In genomic region chr3:31960793-31961431, GRCh38 we compare ENCODE assay signal across 9 cellular contexts. TPM values are rescaled to one million over a fixed set of nuclear protein-coding genes. Genes with fewer than 3 reads are reported as not detected.
DNase-seq lines count a peak whose midpoint lies in the region; ATAC-seq and TF ChIP-seq lines count a peak whose summit lies in the region.
"Had no signal": no experiment of that assay in that cellular context is flagged by ENCODE, and none has a peak within 500 bp of the region (broad histone marks: within the 10 kb centered on the region; RNA-seq: fewer than 3 reads in every experiment).

No MANE protein-coding gene starts in this region.

- no peak overlapping the region for H3K4me3 Mint-ChIP-seq in activated CD4-positive, alpha-beta T cell treated with anti-CD3 and anti-CD28 coated beads, Interleukin-2, amount 10 ng/mL, durations not matched to agents 7 days and 5 days
- H3K4me3 Mint-ChIP-seq: CD4-positive, CD25-positive, alpha-beta regulatory T cell had no signal

- no peaks in the 10 kb centered on the region for H3K36me3 Mint-ChIP-seq in activated CD4-positive, alpha-beta T cell treated with anti-CD3 and anti-CD28 coated beads, Interleukin-2, amount 10 ng/mL, durations not matched to agents 7 days and 5 days (ENCODE audit: low read depth)
- H3K36me3 Mint-ChIP-seq: CD4-positive, CD25-positive, alpha-beta regulatory T cell had no signal

- H3K9me3 ChIP-seq in heart left ventricle: peaks cover 0 to 4% (median under 1%) of the 10 kb centered on the region in 12 donors
- H3K9me3 ChIP-seq in uterus: no peaks in the 10 kb centered on the region

- ATAC-seq in heart left ventricle: peak in 1 of 4 donors; percentile 34
- ATAC-seq in Right ventricle myocardium inferior: no peak
- ATAC-seq in foreskin keratinocyte: peak; percentile 90

- peaks cover 0 to 45% (median 28%) of the 10 kb centered on the region in 12 donors for H3K4me1 ChIP-seq in heart left ventricle
- H3K4me1 ChIP-seq in foreskin keratinocyte: peaks cover 37% of the 10 kb centered on the region
- no peaks in the 10 kb centered on the region for H3K4me1 ChIP-seq in uterus

- POLR2A ChIA-PET in activated CD4-positive, alpha-beta T cell treated with anti-CD3 and anti-CD28 coated beads, Interleukin-2, amount 10 ng/mL, durations not matched to agents 7 days and 5 days (lab: Charles Lee): no interaction called here

- TF ChIP-seq POLR2A in heart left ventricle (IDR thresholded peaks at IDR 0.05): no peak
- no peak for TF ChIP-seq POLR2A in uterus (IDR thresholded peaks at IDR 0.05)

- H3K9me3 Mint-ChIP-seq in activated CD4-positive, alpha-beta T cell treated with anti-CD3 and anti-CD28 coated beads, Interleukin-2, amount 10 ng/mL, durations not matched to agents 7 days and 5 days: no peaks in the 10 kb centered on the region

- CTCF ChIA-PET in activated CD4-positive, alpha-beta T cell treated with anti-CD3 and anti-CD28 coated beads, Interleukin-2, amount 10 ng/mL, durations not matched to agents 7 days and 5 days (lab: Charles Lee): interaction anchor here (0.6 to 1.1 kb wide), 6 partner anchors 20 to 782 kb away, joined by 3 to 4 read pairs (median 3); no protein-coding TSS in a partner anchor

- H3K27me3 ChIP-seq in heart left ventricle (no peaks in the 10 kb centered on the region), foreskin keratinocyte (no peaks in the 10 kb centered on the region), uterus (no peaks in the 10 kb centered on the region)

- H3K4me1 Mint-ChIP-seq in activated CD4-positive, alpha-beta T cell treated with anti-CD3 and anti-CD28 coated beads, Interleukin-2, amount 10 ng/mL, durations not matched to agents 7 days and 5 days: peaks cover 14% of the 10 kb centered on the region

- TF ChIP-seq CTCF in heart left ventricle (IDR thresholded peaks at IDR 0.05): no peak
- no peak for TF ChIP-seq CTCF in foreskin keratinocyte (conservative IDR thresholded peaks at IDR 0.05)
- TF ChIP-seq CTCF in uterus (IDR thresholded peaks at IDR 0.05): no peak

- no peaks in the 10 kb centered on the region for H3K36me3 ChIP-seq in heart left ventricle
- no peaks in the 10 kb centered on the region for H3K36me3 ChIP-seq in uterus

- H3K27ac ChIP-seq in heart left ventricle (peak overlapping the region in 7 of 12 donors; percentile 74 to 83 (median 78)), foreskin keratinocyte (peak overlapping the region; percentile 41), uterus (peak overlapping the region; percentile 88 to 89)

- H3K27ac Mint-ChIP-seq in activated CD4-positive, alpha-beta T cell treated with anti-CD3 and anti-CD28 coated beads, Interleukin-2, amount 10 ng/mL, durations not matched to agents 7 days and 5 days: no peak overlapping the region

- no peak overlapping the region for H3K4me3 ChIP-seq in heart left ventricle
- no peak overlapping the region for H3K4me3 ChIP-seq in uterus

- WGBS in heart left ventricle, 4 donors: 55 to 67% (median 64%) methylated on average over 4 of the region's 4 CpGs

- peaks cover 5% of the 10 kb centered on the region for H3K27me3 Mint-ChIP-seq in activated CD4-positive, alpha-beta T cell treated with anti-CD3 and anti-CD28 coated beads, Interleukin-2, amount 10 ng/mL, durations not matched to agents 7 days and 5 days

- intact Hi-C loops in heart left ventricle (cut with DNase I): no loop called here
- intact Hi-C loops in Right ventricle myocardium inferior (cut with DNase I): no loop called here
- intact Hi-C loops in uterus (cut with DNase I; ENCODE audit: low total_unique reads): no loop called here

- no peak for DNase-seq in heart left ventricle
- no peak for DNase-seq in Right ventricle myocardium inferior (ENCODE audit: missing footprints)
- peak; percentile 83 for DNase-seq in NCI-H2171 treated with DMSO at 0.1 percent for 48 hours (lab: John Stamatoyannopoulos, UW)
- peak in 1 of 2 donors; percentile 72 for DNase-seq in foreskin keratinocyte
- DNase-seq in uterus: no peak
- DNase-seq in activated CD4-positive, alpha-beta T cell treated with anti-CD3 and anti-CD28 coated beads, Interleukin-2, amount 10 ng/mL, durations not matched to agents 7 days and 5 days: no peak
- DNase-seq in stimulated activated CD4-positive, alpha-beta T cell treated with anti-CD3 and anti-CD28 coated beads, Interleukin-12 subunit alpha, Interleukin-12 subunit beta, amount 100 ng/mL, for 4 hours: no peak
- no peak for DNase-seq in D341Med (ENCODE audit: low spot score)
- DNase-seq: CD4-positive, CD25-positive, alpha-beta regulatory T cell had no signal

RNA-seq across cellular contexts. Expression of gene OSBPL10, which starts 20.1 kb away (rescaled TPM):
- 10 to 100 TPM in 1 of 9 donors, 1 to 10 TPM in 8; 2.5 to 12.7 (median 5.5) TPM for total RNA-seq in heart left ventricle
- 1 to 10 TPM; 1.3 to 2.1 TPM for polyA plus RNA-seq in heart left ventricle
- 6.6 TPM for total RNA-seq in Right ventricle myocardium inferior
- 57.2 and 58.2 TPM in 2 replicates for total RNA-seq in foreskin keratinocyte
- 18.2 and 20.1 TPM in 2 replicates for polyA plus RNA-seq in foreskin keratinocyte
- 10 to 100 TPM; 30.0 to 49.7 (median 43.7) TPM for total RNA-seq in uterus
- total RNA-seq in activated CD4-positive, alpha-beta T cell treated with anti-CD3 and anti-CD28 coated beads, Interleukin-2, amount 10 ng/mL, durations not matched to agents 7 days and 5 days: 1 to 10 TPM in 1 of 2 experiments, under 1 TPM in 1; 0.89 to 1.1 TPM

RNA-seq across cellular contexts. Expression of gene ZNF860, which starts 20.6 kb away (rescaled TPM):
- total RNA-seq in heart left ventricle (under 1 TPM in 5 of 9 donors, not detected in 4; 0.12 to 0.53 (median 0.23) TPM), Right ventricle myocardium inferior (0.27 TPM), foreskin keratinocyte (7.9 and 9.4 TPM in 2 replicates), uterus (1 to 10 TPM in 3 of 4 donors, under 1 TPM in 1; 0.26 to 2.8 (median 1.5) TPM)
- polyA plus RNA-seq in heart left ventricle (under 1 TPM; 0.08 to 0.14 TPM), foreskin keratinocyte (1.4 and 1.5 TPM in 2 replicates)
- not detected for total RNA-seq in activated CD4-positive, alpha-beta T cell treated with anti-CD3 and anti-CD28 coated beads, Interleukin-2, amount 10 ng/mL, durations not matched to agents 7 days and 5 days
- total RNA-seq: CD4-positive, CD25-positive, alpha-beta regulatory T cell had no signal
- polyA plus RNA-seq: CD4-positive, CD25-positive, alpha-beta regulatory T cell had no signal
